9 cellular contexts compared by ENCODE assay signal in genomic region chr1:61078611-61079010, GRCh38. TPM values are rescaled to one million over a fixed set of nuclear protein-coding genes. Genes with fewer than 3 reads are reported as not detected.
DNase-seq lines count a peak whose midpoint lies in the region; ATAC-seq and TF ChIP-seq lines count a peak whose summit lies in the region.
"Had no signal": no experiment of that assay in that cellular context is flagged by ENCODE, and none has a peak within 500 bp of the region (broad histone marks: within the 10 kb centered on the region; RNA-seq: fewer than 3 reads in every experiment).

No MANE protein-coding gene starts in this region.

- no peaks in the 10 kb centered on the region for H3K36me3 ChIP-seq in CD4-positive, alpha-beta memory T cell (ENCODE audit: insufficient read depth, low read length)
- H3K36me3 ChIP-seq in Panc1 (ENCODE audit: control insufficient read depth, insufficient read depth, low read length), result no peaks in the 10 kb centered on the region; the same call in 1 of the 2 replicates

- H3K27ac ChIP-seq in CD4-positive, alpha-beta memory T cell (ENCODE audit: low read depth, low read length), result peak overlapping the region; percentile 68
- peak overlapping the region; percentile 88 for H3K27ac ChIP-seq in Panc1 (ENCODE audit: low read length)

- no peaks in the 10 kb centered on the region for H3K9me3 ChIP-seq in CD4-positive, alpha-beta memory T cell (ENCODE audit: control insufficient read depth in 1 of 2, low read length in 2 of 2)
- H3K9me3 ChIP-seq in Panc1 (ENCODE audit: control insufficient read depth, insufficient read depth, low read depth, low read length), result no peaks in the 10 kb centered on the region

- POLR2A ChIA-PET in CD4-positive, alpha-beta memory T cell (lab: Charles Lee; ENCODE audit: partially characterized antibody), result interaction anchor here (1.0 to 3.2 kb wide), 9 partner anchors 9 to 99 kb away, joined by 3 to 62 read pairs (median 7); no protein-coding TSS in a partner anchor
- POLR2A ChIA-PET in Panc1 (lab: Charles Lee), result no interaction called here

- no peaks in the 10 kb centered on the region for H3K9me3 Mint-ChIP-seq in CD4-positive, alpha-beta memory T cell
- H3K9me3 Mint-ChIP-seq in endothelial cell (ENCODE audit: unreplicated experiment), result no peaks in the 10 kb centered on the region
- no peaks in the 10 kb centered on the region for H3K9me3 Mint-ChIP-seq in osteocyte (ENCODE audit: unreplicated experiment)

- TF ChIP-seq CTCF in Panc1 (IDR thresholded peaks at IDR 0.05), result no peak
- TF ChIP-seq CTCF in endothelial cell (IDR thresholded peaks at IDR 0.05; ENCODE audit: unreplicated experiment), result no peak
- TF ChIP-seq CTCF in osteocyte (IDR thresholded peaks at IDR 0.05), result no peak

- peaks cover 30 to 63% (median 40%) of the 10 kb centered on the region in 4 donors for H3K4me1 Mint-ChIP-seq in CD4-positive, alpha-beta memory T cell
- H3K4me1 Mint-ChIP-seq in endothelial cell (ENCODE audit: unreplicated experiment) (peaks cover 41% of the 10 kb centered on the region), osteocyte (ENCODE audit: unreplicated experiment) (peaks cover 48% of the 10 kb centered on the region)

- H3K27me3 ChIP-seq in CD4-positive, alpha-beta memory T cell (ENCODE audit: insufficient read depth, low read length), result no peaks in the 10 kb centered on the region
- H3K27me3 ChIP-seq in Panc1 (ENCODE audit: control insufficient read depth, insufficient read depth, low read length), result no peaks in the 10 kb centered on the region

- peak overlapping the region; percentile 91 to 98 (median 94) for H3K4me3 Mint-ChIP-seq in CD4-positive, alpha-beta memory T cell
- H3K4me3 Mint-ChIP-seq in endothelial cell (ENCODE audit: unreplicated experiment), result no peak overlapping the region
- peak overlapping the region; percentile 87 for H3K4me3 Mint-ChIP-seq in osteocyte (ENCODE audit: unreplicated experiment)

- intact Hi-C loops in CD4-positive, alpha-beta memory T cell (cut with micrococcal nuclease), result loop anchor here (1.0 to 5.0 kb wide), 6 partner anchors 16 to 1704 kb away; partner anchors contain the start of genes ATG4C, TM2D1 and USP1
- intact Hi-C loops in Panc1 (cut with micrococcal nuclease; ENCODE audit: unreplicated experiment), result no loop called here

- CTCF ChIA-PET in CD4-positive, alpha-beta memory T cell (lab: Charles Lee; ENCODE audit: partially characterized antibody), result interaction anchor here (0.8 to 7.1 kb wide), 12 partner anchors 9 to 70 kb away, joined by 3 to 84 read pairs (median 4); no protein-coding TSS in a partner anchor
- CTCF ChIA-PET in Panc1 (lab: Charles Lee), result no interaction called here

- no peak for DNase-seq in CD4-positive, alpha-beta memory T cell
- no peak for DNase-seq in Panc1 (ENCODE audit: low read depth, low spot score)
- no peak for DNase-seq in endothelial cell (ENCODE audit: low spot score)
- no peak for DNase-seq in osteocyte (ENCODE audit: extremely low spot score, unreplicated experiment)
- no peak for DNase-seq in SW480 (ENCODE audit: low spot score)
- no peak for DNase-seq in GM19238 (ENCODE audit: insufficient read length, low spot score)
- DNase-seq in AG20443 (ENCODE audit: low spot score), result no peak

- peaks cover 0 to 21% of the 10 kb centered on the region in 2 donors for H3K36me3 Mint-ChIP-seq in CD4-positive, alpha-beta memory T cell
- H3K36me3 Mint-ChIP-seq in endothelial cell (ENCODE audit: low read depth, unreplicated experiment) (no peaks in the 10 kb centered on the region), osteocyte (ENCODE audit: unreplicated experiment) (no peaks in the 10 kb centered on the region)
- H3K36me3 Mint-ChIP-seq: IgD-negative memory B cell had no signal

- no peak for ATAC-seq in Panc1
- no peak for ATAC-seq in HG02759 (IDR thresholded peaks at IDR 0.05; ENCODE audit: unreplicated experiment)

- peak overlapping the region; percentile 47 to 73 for H3K4me3 ChIP-seq in CD4-positive, alpha-beta memory T cell (ENCODE audit: low read length in 2 of 2)
- peak overlapping the region; percentile 61 to 64 for H3K4me3 ChIP-seq in Panc1 (ENCODE audit: low read depth in 2 of 2, low read length in 2 of 2)

- H3K4me1 ChIP-seq in CD4-positive, alpha-beta memory T cell (ENCODE audit: insufficient read depth, low read length), result peaks cover 45% of the 10 kb centered on the region
- peaks cover 40% of the 10 kb centered on the region for H3K4me1 ChIP-seq in Panc1 (ENCODE audit: control insufficient read depth, insufficient read depth, low read length)

- no TSS peak for BruUV-seq in Panc1 (replicated peaks; lab: Mats Ljungman, UMichigan)

- peak overlapping the region; percentile 91 to 99 (median 98) for H3K27ac Mint-ChIP-seq in CD4-positive, alpha-beta memory T cell
- H3K27ac Mint-ChIP-seq in endothelial cell (ENCODE audit: unreplicated experiment) (peak overlapping the region; percentile 19), osteocyte (ENCODE audit: unreplicated experiment) (peak overlapping the region; percentile 96)

- peaks cover 0 to 2% of the 10 kb centered on the region in 2 donors for H3K27me3 Mint-ChIP-seq in CD4-positive, alpha-beta memory T cell
- H3K27me3 Mint-ChIP-seq in endothelial cell (ENCODE audit: unreplicated experiment) (peaks cover 10% of the 10 kb centered on the region), osteocyte (ENCODE audit: unreplicated experiment) (no peaks in the 10 kb centered on the region)

- in situ Hi-C loops in Panc1 (cut with HindIII; ENCODE audit: low pct_unique_long_range_greater_than_20kb, low sequenced_read_pairs), result no loop called here

RNA-seq across cellular contexts. Expression of gene NFIA, which starts 3.8 kb away (rescaled TPM):
- total RNA-seq in CD4-positive, alpha-beta memory T cell, result 1 to 10 TPM; 6.9 to 7.3 TPM
- polyA plus RNA-seq in CD4-positive, alpha-beta memory T cell, result 1 to 10 TPM; 5.1 to 6.6 TPM
- total RNA-seq in Panc1 (2021; ENCODE audit: unreplicated experiment) (20.9 TPM), endothelial cell (ENCODE audit: unreplicated experiment) (16.2 TPM), osteocyte (43.3 and 46.7 TPM in 2 replicates)
- 6.6 TPM for polyA plus RNA-seq in Panc1 (2012; ENCODE audit: insufficient read length)

Comparison
In these comparisons a context has a peak if more than half of its experiments do, and no peak if none do; other contexts are left out.
1. H3K27ac Mint-ChIP-seq: peak in every context shown above with its lines; median percentile 98 in CD4-positive, alpha-beta memory T cell; 96 in osteocyte; 19 in endothelial cell.